13 cellular contexts compared by ENCODE assay signal in the genomic region with DNA sequence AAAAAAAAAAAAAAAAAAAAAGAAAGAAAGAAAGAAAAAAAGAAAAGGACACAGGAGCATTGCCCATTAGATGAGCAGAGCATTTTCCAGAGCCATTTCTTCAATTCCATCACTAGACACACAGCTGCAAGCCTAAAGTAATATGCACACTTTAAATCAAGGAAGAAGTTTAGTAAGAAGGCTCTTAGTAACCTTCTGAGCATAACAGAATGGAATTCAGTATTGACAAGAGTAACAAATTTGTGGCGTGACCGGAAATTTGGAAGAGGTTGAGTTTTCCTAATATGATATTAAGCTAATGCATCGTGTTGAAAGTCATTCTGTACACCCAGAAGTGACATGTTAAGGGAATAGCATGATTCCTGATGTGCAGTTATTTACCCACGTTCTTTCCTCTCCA. TPM values are rescaled to one million over a fixed set of nuclear protein-coding genes. Genes with fewer than 3 reads are reported as not detected.
DNase-seq lines count a peak whose midpoint lies in the region; ATAC-seq and TF ChIP-seq lines count a peak whose summit lies in the region.
"Had no signal": no experiment of that assay in that cellular context is flagged by ENCODE, and none has a peak within 500 bp of the region (broad histone marks: within the 10 kb centered on the region; RNA-seq: fewer than 3 reads in every experiment).

No MANE protein-coding gene starts in this region.

- H3K27ac Mint-ChIP-seq in Calu3 (ENCODE audit: unreplicated experiment) (peak overlapping the region; percentile 78), endodermal cell (no peak overlapping the region), type B pancreatic cell (no peak overlapping the region)
- H3K27ac Mint-ChIP-seq: activated T-cell treated with anti-CD3 and anti-CD28 coated beads, Interleukin-2, amount 50 U/mL, for 72 hours; neural progenitor cell had no signal

- no peak for TF ChIP-seq EP300 in stomach (IDR thresholded peaks at IDR 0.05)

- no TSS peak for BruUV-seq in Calu3 (replicated peaks; lab: Mats Ljungman, UMichigan)

- peak overlapping the region; percentile 47 for H3K4me3 Mint-ChIP-seq in Calu3 (ENCODE audit: low read depth, unreplicated experiment)
- H3K4me3 Mint-ChIP-seq in endodermal cell = no peak overlapping the region
- no peak overlapping the region for H3K4me3 Mint-ChIP-seq in type B pancreatic cell
- H3K4me3 Mint-ChIP-seq: brain, neural progenitor cell had no signal

- intact Hi-C loops in Calu3 (cut with micrococcal nuclease; ENCODE audit: unreplicated experiment) = loop anchor here (10.0 kb wide), 1 partner anchor 206 kb away; no protein-coding TSS in a partner anchor
- intact Hi-C loops in stomach (cut with DNase I; ENCODE audit: low total_unique reads) = no loop called here

- peak overlapping the region; percentile 76 for H3K27ac ChIP-seq in RWPE2 (ENCODE audit: poor library complexity, severe bottlenecking)
- peak overlapping the region in 4 of 5 donors; percentile 51 to 69 (median 55) for H3K27ac ChIP-seq in stomach
- H3K27ac ChIP-seq in endodermal cell (ENCODE audit: low read depth, low read length) = no peak overlapping the region
- H3K27ac ChIP-seq: neural progenitor cell had no signal

- no peak for TF ChIP-seq POLR2A in stomach (IDR thresholded peaks at IDR 0.05)

- H3K9me3 Mint-ChIP-seq in Calu3 (ENCODE audit: low read depth, unreplicated experiment) = no peaks in the 10 kb centered on the region
- no peaks in the 10 kb centered on the region for H3K9me3 Mint-ChIP-seq in endodermal cell
- peaks cover 4% of the 10 kb centered on the region for H3K9me3 Mint-ChIP-seq in type B pancreatic cell
- H3K9me3 Mint-ChIP-seq: activated T-cell treated with anti-CD3 and anti-CD28 coated beads, Interleukin-2, amount 50 U/mL, for 72 hours; CD8-positive, alpha-beta memory T cell had no signal

- H3K9me3 ChIP-seq in RWPE2 (ENCODE audit: severe bottlenecking) (no peaks in the 10 kb centered on the region), stomach (no peaks in the 10 kb centered on the region), endodermal cell (ENCODE audit: control insufficient read depth, low read length) (no peaks in the 10 kb centered on the region)

- H3K27me3 Mint-ChIP-seq in Calu3 (ENCODE audit: unreplicated experiment) = no peaks in the 10 kb centered on the region
- no peaks in the 10 kb centered on the region for H3K27me3 Mint-ChIP-seq in endodermal cell (ENCODE audit: insufficient read depth)
- no peaks in the 10 kb centered on the region for H3K27me3 Mint-ChIP-seq in type B pancreatic cell
- H3K27me3 Mint-ChIP-seq: brain; CD8-positive, alpha-beta memory T cell had no signal

- no peaks in the 10 kb centered on the region for H3K36me3 ChIP-seq in RWPE2 (ENCODE audit: low read depth)
- H3K36me3 ChIP-seq in stomach = no peaks in the 10 kb centered on the region
- H3K36me3 ChIP-seq in endodermal cell (ENCODE audit: control insufficient read depth, insufficient read depth, low read length) = no peaks in the 10 kb centered on the region
- H3K36me3 ChIP-seq: neural progenitor cell had no signal

- WGBS in stomach, 5 donors = 59 to 76% (median 72%) methylated on average over 4 of the region's 4 CpGs
- 93 to 97% methylated on average over 4 of the region's 4 CpGs for WGBS in endodermal cell (ENCODE audit: insufficient coverage in 1 of 2, insufficient read length in 1 of 2), 2 experiments

- H3K4me3 ChIP-seq in RWPE2 (ENCODE audit: severe bottlenecking) (no peak overlapping the region), fibroblast of pulmonary artery (replicated peaks; ENCODE audit: low read depth, low read length) (no peak overlapping the region), stomach (no peak overlapping the region), endodermal cell (ENCODE audit: low read length) (no peak overlapping the region)
- H3K4me3 ChIP-seq: neural progenitor cell had no signal

- H3K4me1 Mint-ChIP-seq in Calu3 (ENCODE audit: low read depth, unreplicated experiment) (peaks cover 69% of the 10 kb centered on the region), endodermal cell (peaks cover 47% of the 10 kb centered on the region), type B pancreatic cell (ENCODE audit: unreplicated experiment) (peaks cover 33% of the 10 kb centered on the region)

- DNase-seq in Calu3 (no peak), RWPE2 (ENCODE audit: low spot score) (no peak), fibroblast of pulmonary artery (ENCODE audit: low read depth) (peak; percentile 43), stomach (no peak), endodermal cell (no peak), NCI-H526 (lab: John Stamatoyannopoulos, UW) (no peak), type B pancreatic cell (ENCODE audit: extremely low spot score, unreplicated experiment) (no peak), ecto neural progenitor cell (ENCODE audit: low spot score) (no peak)
- DNase-seq: activated CD4-positive, alpha-beta T cell treated with anti-CD3 and anti-CD28 coated beads for 48 hours had no signal

- CTCF ChIA-PET in Calu3 (lab: Charles Lee) = interaction anchor here (0.7 kb wide), 2 partner anchors 166 to 197 kb away, joined by 3 to 6 read pairs; no protein-coding TSS in a partner anchor

- H3K27me3 ChIP-seq in RWPE2 (ENCODE audit: insufficient read depth, poor library complexity, severe bottlenecking) = no peaks in the 10 kb centered on the region
- H3K27me3 ChIP-seq in stomach = no peaks in the 10 kb centered on the region
- H3K27me3 ChIP-seq in endodermal cell (ENCODE audit: control insufficient read depth, insufficient read depth, low read length, poor library complexity, severe bottlenecking) = no peaks in the 10 kb centered on the region
- H3K27me3 ChIP-seq: neural progenitor cell had no signal

- peaks cover 57% of the 10 kb centered on the region for H3K4me1 ChIP-seq in RWPE2 (ENCODE audit: insufficient read depth, poor library complexity, severe bottlenecking)
- peaks cover 60 to 98% (median 68%) of the 10 kb centered on the region in 4 donors for H3K4me1 ChIP-seq in stomach
- peaks cover 4% of the 10 kb centered on the region for H3K4me1 ChIP-seq in endodermal cell (ENCODE audit: control insufficient read depth, insufficient read depth, low read length)

- TF ChIP-seq CTCF in Calu3 (IDR thresholded peaks at IDR 0.05; ENCODE audit: unreplicated experiment) = no peak
- TF ChIP-seq CTCF in RWPE2 (IDR thresholded peaks at IDR 0.05; ENCODE audit: poor library complexity, severe bottlenecking) = no peak
- TF ChIP-seq CTCF in fibroblast of pulmonary artery (IDR thresholded peaks at IDR 0.05; ENCODE audit: low read length, missing control alignments) = no peak
- no peak for TF ChIP-seq CTCF in stomach (IDR thresholded peaks at IDR 0.05)
- no peak for TF ChIP-seq CTCF in endodermal cell (conservative IDR thresholded peaks at IDR 0.05)
- TF ChIP-seq CTCF in type B pancreatic cell (conservative IDR thresholded peaks at IDR 0.05) = no peak

- peak; percentile 58 for ATAC-seq in RWPE2 (ENCODE audit: low read depth)

- no peak overlapping the region for H3K9ac ChIP-seq in endodermal cell (ENCODE audit: extremely low read depth, low read length, poor library complexity, severe bottlenecking)
- H3K9ac ChIP-seq: neural progenitor cell had no signal

- H3K36me3 Mint-ChIP-seq in Calu3 (ENCODE audit: insufficient read depth, unreplicated experiment) (peaks cover 6% of the 10 kb centered on the region), endodermal cell (ENCODE audit: low read depth) (peaks cover 9% of the 10 kb centered on the region), type B pancreatic cell (peaks cover 17% of the 10 kb centered on the region)

RNA-seq across cellular contexts. Expression of a gene that starts 35.3 kb away (rescaled TPM):
- total RNA-seq in Calu3 (2022) (28.2 and 29.7 TPM in 2 replicates), stomach (10 to 100 TPM; 28.6 to 46.8 (median 36.5) TPM), endodermal cell (10 to 100 TPM; 31.6 to 38.1 TPM), type B pancreatic cell (ENCODE audit: low replicate concordance) (22.1 and 31.3 TPM in 2 replicates)
- polyA plus RNA-seq in stomach = 10 to 100 TPM in 1 of 3 donors, 1 to 10 TPM in 2; 8.0 to 14.8 (median 9.4) TPM
- 17.8 TPM for polyA plus RNA-seq in endodermal cell (2013, experiment 1 of 2)
- polyA plus RNA-seq in endodermal cell (2013, experiment 2 of 2) = 18.9 TPM
